In the genomic region with DNA sequence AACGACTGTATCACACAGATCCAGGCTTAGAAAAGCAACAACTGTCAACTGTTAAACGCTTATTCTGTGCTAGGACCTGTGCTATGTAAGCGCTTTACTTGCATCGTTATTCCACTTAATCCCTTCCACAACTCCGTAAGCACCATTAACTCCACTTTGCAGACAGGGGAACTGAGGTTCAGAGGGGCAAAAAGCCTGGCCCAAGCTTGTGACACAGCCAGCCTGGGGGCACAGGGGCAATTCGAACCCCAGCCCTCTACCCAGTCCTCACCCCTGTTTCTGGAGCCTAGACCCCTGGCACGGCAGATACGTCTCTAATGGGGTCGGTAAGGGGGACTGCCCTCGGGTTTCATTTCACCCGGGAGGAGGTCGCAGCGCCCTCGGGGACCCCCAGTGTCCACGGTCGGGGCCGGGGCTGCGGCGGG, we compare ENCODE assay signal across 8 cellular contexts. TPM values are rescaled to one million over a fixed set of nuclear protein-coding genes. Genes with fewer than 3 reads are reported as not detected.
DNase-seq lines count a peak whose midpoint lies in the region; ATAC-seq and TF ChIP-seq lines count a peak whose summit lies in the region.

No MANE protein-coding gene starts in this region.

- H3K4me3 ChIP-seq in ectodermal cell (ENCODE audit: insufficient read depth, low read depth, low read length) = peak overlapping the region; percentile 75

- H3K9me3 ChIP-seq in ectodermal cell (ENCODE audit: control insufficient read depth, low read length) = no peaks in the 10 kb centered on the region

- peak overlapping the region; percentile 89 for H3K4me3 Mint-ChIP-seq in neural crest cell

- peaks cover 3% of the 10 kb centered on the region for H3K27me3 Mint-ChIP-seq in neural crest cell (ENCODE audit: low read depth)

- WGBS in ectodermal cell, 2 experiments = 9% methylated on average over 19 of the region's 19 CpGs

- H3K36me3 ChIP-seq in ectodermal cell (ENCODE audit: control insufficient read depth, insufficient read depth, low read length) = no peaks in the 10 kb centered on the region

- no peaks in the 10 kb centered on the region for H3K4me1 ChIP-seq in ectodermal cell (ENCODE audit: control insufficient read depth, insufficient read depth, low read length)

- TF ChIP-seq CTCF in neural crest cell (conservative IDR thresholded peaks at IDR 0.05) = no peak

- no peaks in the 10 kb centered on the region for H3K27me3 ChIP-seq in ectodermal cell (ENCODE audit: control insufficient read depth, insufficient read depth, low read length, poor library complexity, severe bottlenecking)

- H3K36me3 Mint-ChIP-seq in neural crest cell (ENCODE audit: low read depth) = no peaks in the 10 kb centered on the region

- no peak overlapping the region for H3K27ac ChIP-seq in ectodermal cell (ENCODE audit: insufficient read depth, low read depth, low read length, poor library complexity, severe bottlenecking)

- H3K9me3 Mint-ChIP-seq in neural crest cell = no peaks in the 10 kb centered on the region

- DNase-seq in activated CD4-positive, alpha-beta T cell treated with anti-CD3 and anti-CD28 coated beads, Interleukin-2, amount 50 U/mL, for 4 hours = peak; percentile 1 to 5
- DNase-seq in activated CD4-positive, alpha-beta T cell treated with anti-CD3 and anti-CD28 coated beads, Interleukin-2, amount 50 U/mL, for 1 hour = no peak
- DNase-seq in NCI-H82 treated with DMSO at 0.1 percent for 48 hours (lab: John Stamatoyannopoulos, UW; ENCODE audit: unreplicated experiment) (peak; percentile 16), neural crest cell (ENCODE audit: low read depth, low spot score) (no peak), SIG-M5 treated with dmso at 0.1 percent for 504 hours (lab: John Stamatoyannopoulos, UW; ENCODE audit: unreplicated experiment) (no peak), NCI-H446 treated with DMSO at 0.1 percent for 48 hours (lab: John Stamatoyannopoulos, UW) (no peak)

- H3K4me1 Mint-ChIP-seq in neural crest cell = peaks cover 42% of the 10 kb centered on the region

- no peak for ATAC-seq in HG02852 (IDR thresholded peaks at IDR 0.05; ENCODE audit: unreplicated experiment)

- peak overlapping the region; percentile 91 for H3K27ac Mint-ChIP-seq in neural crest cell (ENCODE audit: unreplicated experiment)

RNA-seq across cellular contexts. Expression of gene DSN1, which starts 0.4 kb away (rescaled TPM):
- polyA plus RNA-seq in ectodermal cell (2013, experiment 1 of 4) = 35.8 TPM
- 37.2 TPM for polyA plus RNA-seq in ectodermal cell (2013, experiment 2 of 4)
- 28.6 TPM for polyA plus RNA-seq in ectodermal cell (2013, experiment 3 of 4)
- polyA plus RNA-seq in ectodermal cell (2013, experiment 4 of 4) = 29.3 TPM
- total RNA-seq in neural crest cell = 29.1 and 30.6 TPM in 2 replicates

RNA-seq across cellular contexts. Expression of gene NDRG3, which starts 27.2 kb away (rescaled TPM):
- 35.4 TPM for polyA plus RNA-seq in ectodermal cell (2013, experiment 1 of 4)
- 32.0 TPM for polyA plus RNA-seq in ectodermal cell (2013, experiment 2 of 4)
- polyA plus RNA-seq in ectodermal cell (2013, experiment 3 of 4) = 27.5 TPM
- 30.8 TPM for polyA plus RNA-seq in ectodermal cell (2013, experiment 4 of 4)
- total RNA-seq in neural crest cell = 34.9 and 37.3 TPM in 2 replicates

Comparison
In these comparisons a context has a peak if more than half of its experiments do, and no peak if none do; other contexts are left out.
1. DNase-seq: peak in activated CD4-positive, alpha-beta T cell treated with anti-CD3 and anti-CD28 coated beads, Interleukin-2, amount 50 U/mL, for 4 hours (2 of 2) and NCI-H82 treated with DMSO at 0.1 percent for 48 hours (single experiment); none in activated CD4-positive, alpha-beta T cell treated with anti-CD3 and anti-CD28 coated beads, Interleukin-2, amount 50 U/mL, for 1 hour (single experiment), neural crest cell (single experiment), SIG-M5 treated with dmso at 0.1 percent for 504 hours (single experiment) and NCI-H446 treated with DMSO at 0.1 percent for 48 hours (single experiment).